11 cellular contexts compared by ENCODE assay signal in genomic region chr2:239291505-239292350, GRCh38.
A peak's percentile ranks its signal among the peaks of the same experiment; 100 is the strongest.
DNase-seq lines count a peak whose midpoint lies in the region; ATAC-seq and TF ChIP-seq lines count a peak whose summit lies in the region.
"Had no signal": no experiment of that assay in that cellular context is flagged by ENCODE, and none has a peak within 500 bp of the region (broad histone marks: within the 10 kb centered on the region; RNA-seq: fewer than 3 reads in every experiment).

No MANE protein-coding gene starts in this region.

- POLR2A ChIA-PET in RWPE1 (lab: Yijun Ruan, JAX; ENCODE audit: low non-redundant PET): no interaction called here

- H3K9me3 ChIP-seq in H9 (ENCODE audit: control insufficient read depth, low read depth, low read length) (no peaks in the 10 kb centered on the region), gastrocnemius medialis (no peaks in the 10 kb centered on the region)

- H3K56ac ChIP-seq in H9 (ENCODE audit: insufficient read length, low read depth, low read length): no peak overlapping the region

- H3K23me2 ChIP-seq in H9 (ENCODE audit: insufficient read length, low read depth, low read length, poor library complexity, severe bottlenecking): no peaks in the 10 kb centered on the region

- H3K27ac Mint-ChIP-seq in H9: peak overlapping the region; percentile 90 to 97 (median 92); a peak in 6 of 7 replicates

- no peak for TF ChIP-seq POLR2A in gastrocnemius medialis (IDR thresholded peaks at IDR 0.05)

- ATAC-seq in gastrocnemius medialis: peak; percentile 23 to 42
- ATAC-seq in HG03280 (IDR thresholded peaks at IDR 0.05; ENCODE audit: unreplicated experiment): no peak
- ATAC-seq: naive thymus-derived CD8-positive, alpha-beta T cell; Panc1 had no signal

- no peak overlapping the region for H3T11ph ChIP-seq in H9 (ENCODE audit: low read length)

- H2BK20ac ChIP-seq in H9 (ENCODE audit: low read depth, low read length, poor library complexity, severe bottlenecking): no peak overlapping the region

- H3K18ac ChIP-seq in H9 (ENCODE audit: insufficient read length, low read depth, low read length): peak overlapping the region; percentile 84

- no peaks in the 10 kb centered on the region for H3K27me3 Mint-ChIP-seq in H9 (ENCODE audit: low read depth)
- H3K27me3 Mint-ChIP-seq: naive thymus-derived CD8-positive, alpha-beta T cell had no signal

- TF ChIP-seq CTCF in H9 (conservative IDR thresholded peaks at IDR 0.05) (no peak), RWPE1 (conservative IDR thresholded peaks at IDR 0.05; ENCODE audit: low read depth) (no peak), gastrocnemius medialis (IDR thresholded peaks at IDR 0.05 in 4 of 5, conservative IDR thresholded peaks at IDR 0.05 in 1 of 5) (no peak)

- CTCF ChIA-PET in RWPE1 (lab: Yijun Ruan, JAX): interaction anchor here (0.5 to 0.6 kb wide), 3 partner anchors 9 to 533 kb away, joined by 3 to 5 read pairs (median 4); no protein-coding TSS in a partner anchor

- H2AFZ ChIP-seq in H9 (ENCODE audit: low read length): no peak overlapping the region

- intact Hi-C loops in gastrocnemius medialis (cut with DNase I; ENCODE audit: low total_unique reads): loop anchor here (5.0 kb wide), 1 partner anchor 44 kb away; no protein-coding TSS in a partner anchor

- H2BK120ac ChIP-seq in H9 (ENCODE audit: low read depth, low read length, poor library complexity, severe bottlenecking): no peak overlapping the region

- no peak overlapping the region for H3K4me2 ChIP-seq in H9 (ENCODE audit: insufficient read depth, insufficient read length, low read length)

- H3K9me3 Mint-ChIP-seq in H9: no peaks in the 10 kb centered on the region; a peak in 1 of 5 replicates
- H3K9me3 Mint-ChIP-seq: naive thymus-derived CD8-positive, alpha-beta T cell had no signal

- peaks cover 2% of the 10 kb centered on the region; the same call in 1 of the 2 replicates for H3K79me2 ChIP-seq in H9 (ENCODE audit: insufficient read depth, low read length)

- no peak overlapping the region for H3K9ac ChIP-seq in H9 (ENCODE audit: extremely low read depth, insufficient read length, low read length)

- H2BK12ac ChIP-seq in H9 (ENCODE audit: insufficient read length, low read depth, low read length): no peak overlapping the region

- peak overlapping the region; percentile 84 for H3K14ac ChIP-seq in H9 (ENCODE audit: insufficient read depth, low read length)

- H4K91ac ChIP-seq in H9 (ENCODE audit: insufficient read length, low read depth, low read length): peak overlapping the region; percentile 6

- H4K20me1 ChIP-seq in H9 (ENCODE audit: control insufficient read depth, insufficient read depth, insufficient read length): peaks cover 2% of the 10 kb centered on the region

- H3K4ac ChIP-seq in H9 (ENCODE audit: low read depth, low read length): no peak overlapping the region

- no peak overlapping the region for H2AK5ac ChIP-seq in H9 (ENCODE audit: insufficient read length, low read length)

- no peak overlapping the region for H3K27ac ChIP-seq in H9 (ENCODE audit: insufficient read length, low read depth, low read length)
- peak overlapping the region; percentile 81 for H3K27ac ChIP-seq in RWPE1
- H3K27ac ChIP-seq in gastrocnemius medialis: peak overlapping the region; percentile 94 to 99 (median 98)
- H3K27ac ChIP-seq: HL-60 had no signal

- no peak overlapping the region for H2BK5ac ChIP-seq in H9 (ENCODE audit: insufficient read length, low read length)

- peaks cover 78 to 86% of the 10 kb centered on the region in 2 experiments for H3K4me1 Mint-ChIP-seq in H9

- peak overlapping the region; percentile 17 to 47; a peak in 4 of 5 replicates for H3K4me3 Mint-ChIP-seq in H9

- peaks cover 18% of the 10 kb centered on the region; the same call in 1 of the 2 replicates for H3K4me1 ChIP-seq in H9 (ENCODE audit: insufficient read depth, low read length)
- peaks cover 95 to 97% of the 10 kb centered on the region in 2 donors for H3K4me1 ChIP-seq in gastrocnemius medialis

- H3K36me3 ChIP-seq in gastrocnemius medialis: no peaks in the 10 kb centered on the region

- WGBS in H9 (ENCODE audit: extremely low coverage, insufficient read length, low lambda C conversion rate): no CpG with 5 or more reads among the region's 29 CpGs

- no peak overlapping the region for H3K23ac ChIP-seq in H9 (ENCODE audit: insufficient read length, low read depth, low read length)

- H3K4me3 ChIP-seq in gastrocnemius medialis: peak overlapping the region in 2 of 4 donors; percentile 16 to 20

- H4K8ac ChIP-seq in H9 (replicated peaks; ENCODE audit: insufficient read length, low read depth, low read length): no peak overlapping the region

- in situ Hi-C loops in gastrocnemius medialis (cut with MboI; ENCODE audit: low sequenced_read_pairs in 4 of 4): no loop called here

- no peaks in the 10 kb centered on the region for H3K79me1 ChIP-seq in H9 (ENCODE audit: insufficient read depth, low read depth, low read length, poor library complexity, severe bottlenecking)

- DNase-seq in H9 (peak; percentile 89), RWPE1 (ENCODE audit: low spot score) (no peak), iPS DF 19.7 (ENCODE audit: low read depth, low spot score) (peak; percentile 84), gastrocnemius medialis (peak; percentile 3 to 26), COLO829 (ENCODE audit: low spot score) (no peak), AML-193 (lab: John Stamatoyannopoulos, UW) (no peak)
- DNase-seq in activated T-cell treated with anti-CD3 and anti-CD28 coated beads, Interleukin-2, amount 50 U/mL, for 48 hours: no peak

- no peaks in the 10 kb centered on the region for H3K36me3 Mint-ChIP-seq in H9 (ENCODE audit: insufficient read depth in 1 of 3, low read depth in 3 of 3)
- H3K36me3 Mint-ChIP-seq: naive thymus-derived CD8-positive, alpha-beta T cell had no signal

- H4K5ac ChIP-seq in H9 (ENCODE audit: insufficient read length, low read depth, low read length): no peak overlapping the region

- H3K27me3 ChIP-seq in H9 (ENCODE audit: insufficient read depth, low read length) (no peaks in the 10 kb centered on the region), gastrocnemius medialis (no peaks in the 10 kb centered on the region)

- no peak overlapping the region for H2BK15ac ChIP-seq in H9 (ENCODE audit: low read depth, low read length)

Comparison
In these comparisons a context has a peak if more than half of its experiments do, and no peak if none do; other contexts are left out.
1. DNase-seq: peak in H9 (single experiment), iPS DF 19.7 (single experiment) and gastrocnemius medialis (2 of 2); none in RWPE1 (single experiment), COLO829 (single experiment), AML-193 (0 of 2) and activated T-cell treated with anti-CD3 and anti-CD28 coated beads, Interleukin-2, amount 50 U/mL, for 48 hours (0 of 2).